1 cellular context compared by ENCODE assay signal in the genomic region with DNA sequence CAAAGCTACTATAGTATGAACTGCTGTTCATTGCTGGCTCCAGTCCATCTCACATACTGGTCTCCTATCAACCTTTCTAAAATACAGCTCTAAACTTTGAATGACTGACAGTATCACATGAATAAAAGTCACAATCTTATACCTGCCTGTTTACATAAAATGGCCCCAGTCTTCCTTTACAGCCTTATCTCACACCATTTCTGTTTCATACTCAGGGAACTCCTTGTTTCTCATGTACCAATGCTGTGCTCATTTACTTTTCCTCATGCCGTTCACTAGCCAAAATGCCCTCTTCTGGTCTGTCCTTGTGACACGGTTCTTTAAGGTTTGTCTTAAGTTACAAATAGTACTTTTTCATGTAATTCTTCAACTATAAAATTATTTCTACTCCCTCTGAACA.
TF ChIP-seq lines count a peak whose summit lies in the region.

No MANE protein-coding gene starts in this region.

TF ChIP-seq in HEK293, 187 proteins besides CTCF, POLR2A, EP300 and RAD21 (continued from another document):
- TF ChIP-seq, protein P1, sequence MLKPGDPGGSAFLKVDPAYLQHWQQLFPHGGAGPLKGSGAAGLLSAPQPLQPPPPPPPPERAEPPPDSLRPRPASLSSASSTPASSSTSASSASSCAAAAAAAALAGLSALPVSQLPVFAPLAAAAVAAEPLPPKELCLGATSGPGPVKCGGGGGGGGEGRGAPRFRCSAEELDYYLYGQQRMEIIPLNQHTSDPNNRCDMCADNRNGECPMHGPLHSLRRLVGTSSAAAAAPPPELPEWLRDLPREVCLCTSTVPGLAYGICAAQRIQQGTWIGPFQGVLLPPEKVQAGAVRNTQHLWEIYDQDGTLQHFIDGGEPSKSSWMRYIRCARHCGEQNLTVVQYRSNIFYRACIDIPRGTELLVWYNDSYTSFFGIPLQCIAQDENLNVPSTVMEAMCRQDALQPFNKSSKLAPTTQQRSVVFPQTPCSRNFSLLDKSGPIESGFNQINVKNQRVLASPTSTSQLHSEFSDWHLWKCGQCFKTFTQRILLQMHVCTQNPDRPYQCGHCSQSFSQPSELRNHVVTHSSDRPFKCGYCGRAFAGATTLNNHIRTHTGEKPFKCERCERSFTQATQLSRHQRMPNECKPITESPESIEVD (tag by site-specific recombination; IDR thresholded peaks at IDR 0.05) = no peak
TF ChIP-seq in HEK293: peak in this region for 0.
